In genomic region chr18:79400591-79401381, GRCh38 we compare ENCODE assay signal across 8 cellular contexts. TPM values are rescaled to one million over a fixed set of nuclear protein-coding genes. Genes with fewer than 3 reads are reported as not detected.
A peak's percentile ranks its signal among the peaks of the same experiment; 100 is the strongest.
DNase-seq lines count a peak whose midpoint lies in the region; ATAC-seq and TF ChIP-seq lines count a peak whose summit lies in the region.

No MANE protein-coding gene starts in this region.

- no peak for TF ChIP-seq CTCF in VCaP (conservative IDR thresholded peaks at IDR 0.05)
- TF ChIP-seq CTCF in nephron (IDR thresholded peaks at IDR 0.05; ENCODE audit: unreplicated experiment in 3 of 3), result no peak
- TF ChIP-seq CTCF in BE2C (IDR thresholded peaks at IDR 0.05; ENCODE audit: low read depth, low read length), result no peak

- H3K4me3 ChIP-seq in BE2C (ENCODE audit: low read depth, low read length), result no peak overlapping the region

- DNase-seq in ecto neural progenitor cell (ENCODE audit: low spot score) (peak; percentile 50), BE2C (no peak), SW480 (ENCODE audit: low spot score) (no peak), NCI-H2029 treated with DMSO at 0.1 percent for 48 hours (lab: John Stamatoyannopoulos, UW) (no peak)

- H3K27me3 Mint-ChIP-seq in nephron (ENCODE audit: low read depth), result peaks cover 51% of the 10 kb centered on the region

- no peaks in the 10 kb centered on the region for H3K36me3 ChIP-seq in BE2C

- H3K27me3 ChIP-seq in BE2C, result peaks cover 59% of the 10 kb centered on the region

- no peaks in the 10 kb centered on the region for H3K36me3 Mint-ChIP-seq in nephron (ENCODE audit: low read depth)

- ATAC-seq in GM19372 (IDR thresholded peaks at IDR 0.05; ENCODE audit: low read depth, unreplicated experiment) (peak; percentile 6), HG03280 (IDR thresholded peaks at IDR 0.05; ENCODE audit: unreplicated experiment) (no peak)

- H3K4me1 Mint-ChIP-seq in nephron, result peaks cover 44% of the 10 kb centered on the region

- H3K9me3 Mint-ChIP-seq in nephron, result no peaks in the 10 kb centered on the region

- no peaks in the 10 kb centered on the region for H3K4me1 ChIP-seq in BE2C

- H3K9me3 ChIP-seq in BE2C, result no peaks in the 10 kb centered on the region

- peak overlapping the region in 2 of 3 experiments; percentile 58 to 76 for H3K27ac Mint-ChIP-seq in nephron

- peak overlapping the region; percentile 85 to 89 (median 87) for H3K4me3 Mint-ChIP-seq in nephron

- peak overlapping the region; percentile 36; the same call in 1 of the 2 replicates for H3K27ac ChIP-seq in VCaP

RNA-seq across cellular contexts. Expression of gene NFATC1, which starts 5.1 kb away (rescaled TPM):
- 2.1 TPM for polyA plus RNA-seq in BE2C (2012; ENCODE audit: insufficient read depth, insufficient read length, low read depth)
